ENCODE assay signal across 1 cellular context in genomic region chr7:154584352-154585252, GRCh38.
TF ChIP-seq lines count a peak whose summit lies in the region.

No MANE protein-coding gene starts in this region.

TF ChIP-seq in H1, 55 proteins besides CTCF, POLR2A, EP300 and RAD21 (continued from another document):
- TF ChIP-seq TAF1 (IDR thresholded peaks at IDR 0.05; ENCODE audit: low read depth, low read length) = no peak
